26 cellular contexts compared by ENCODE assay signal in genomic region chr17:8438441-8438840, GRCh38. TPM values are rescaled to one million over a fixed set of nuclear protein-coding genes. Genes with fewer than 3 reads are reported as not detected.
DNase-seq lines count a peak whose midpoint lies in the region; TF ChIP-seq lines count a peak whose summit lies in the region.
"Had no signal": no experiment of that assay in that cellular context is flagged by ENCODE, and none has a peak within 500 bp of the region (broad histone marks: within the 10 kb centered on the region; RNA-seq: fewer than 3 reads in every experiment).

No MANE protein-coding gene starts in this region.

- no peak overlapping the region for H3K4me3 Mint-ChIP-seq in activated CD4-positive, alpha-beta memory T cell treated with anti-CD3 and anti-CD28 coated beads for 36 hours
- H3K4me3 Mint-ChIP-seq in immature natural killer cell = peak overlapping the region in 1 of 5 donors; percentile 60

- H3K27me3 Mint-ChIP-seq in activated CD4-positive, alpha-beta memory T cell treated with anti-CD3 and anti-CD28 coated beads for 36 hours = no peaks in the 10 kb centered on the region
- H3K27me3 Mint-ChIP-seq in immature natural killer cell (ENCODE audit: low read depth in 3 of 3) = peaks cover 2 to 17% (median 4%) of the 10 kb centered on the region in 3 donors
- H3K27me3 Mint-ChIP-seq: stimulated activated naive CD8-positive, alpha-beta T cell treated with anti-CD3 and anti-CD28 coated beads, Interleukin-15, Interleukin-2, amounts not matched to agents 100 ng/mL and 50 ng/mL, for 24 hours had no signal

- peaks cover 55% of the 10 kb centered on the region for H3K4me1 Mint-ChIP-seq in activated CD4-positive, alpha-beta memory T cell treated with anti-CD3 and anti-CD28 coated beads for 36 hours (ENCODE audit: low read depth)
- peaks cover 58 to 75% of the 10 kb centered on the region in 2 donors for H3K4me1 Mint-ChIP-seq in immature natural killer cell

- H3K27ac Mint-ChIP-seq in activated CD4-positive, alpha-beta memory T cell treated with anti-CD3 and anti-CD28 coated beads for 36 hours = no peak overlapping the region
- H3K27ac Mint-ChIP-seq in immature natural killer cell = peak overlapping the region; percentile 30 to 82 (median 50)
- H3K27ac Mint-ChIP-seq: activated T-helper 2 cell treated with anti-CD3 and anti-CD28 coated beads, Interferon-gamma antibody, Interleukin-2, Interleukin-4, amounts not matched to agents 10 μg/mL and 5 μg/mL and 100 μg/mL, durations not matched to agents 14 hours and 24 hours and 36 hours; mesothelial cell of epicardium; stimulated activated naive CD8-positive, alpha-beta T cell treated with anti-CD3 and anti-CD28 coated beads, Interleukin-15, Interleukin-2, amounts not matched to agents 100 ng/mL and 50 ng/mL, for 24 hours had no signal

- H3K4me2 ChIP-seq in BLaER1 = peak overlapping the region; percentile 84

- CTCF ChIA-PET in A673 (lab: Charles Lee) = interaction anchor here (0.7 kb wide), 1 partner anchor 28 kb away, joined by 4 read pairs; no protein-coding TSS in a partner anchor
- CTCF ChIA-PET in activated CD4-positive, alpha-beta memory T cell treated with anti-CD3 and anti-CD28 coated beads for 36 hours (lab: Charles Lee) = interaction anchor here (1.1 to 2.2 kb wide), 2 partner anchors 29 to 55 kb away, joined by 7 to 10 read pairs; no protein-coding TSS in a partner anchor

- H3K36me3 ChIP-seq in A673 (ENCODE audit: insufficient read depth, low read length, poor library complexity, severe bottlenecking) (peaks cover 7% of the 10 kb centered on the region), BLaER1 (peaks cover 45% of the 10 kb centered on the region)
- H3K36me3 ChIP-seq: colonic mucosa had no signal

- no peaks in the 10 kb centered on the region for H3K9me3 Mint-ChIP-seq in activated CD4-positive, alpha-beta memory T cell treated with anti-CD3 and anti-CD28 coated beads for 36 hours
- H3K9me3 Mint-ChIP-seq in immature natural killer cell = no peaks in the 10 kb centered on the region
- H3K9me3 Mint-ChIP-seq: activated T-helper 2 cell treated with anti-CD3 and anti-CD28 coated beads, Interferon-gamma antibody, Interleukin-2, Interleukin-4, amounts not matched to agents 10 μg/mL and 5 μg/mL and 100 μg/mL, durations not matched to agents 14 hours and 24 hours and 36 hours; mesothelial cell of epicardium; stimulated activated naive CD8-positive, alpha-beta T cell treated with anti-CD3 and anti-CD28 coated beads, Interleukin-15, Interleukin-2, amounts not matched to agents 100 ng/mL and 50 ng/mL, for 24 hours had no signal

- H3K27ac ChIP-seq in A673 (ENCODE audit: low read depth, low read length, poor library complexity, severe bottlenecking) (peak overlapping the region; percentile 12), BLaER1 (no peak overlapping the region)
- H3K27ac ChIP-seq: colonic mucosa had no signal

- POLR2A ChIA-PET in A673 (lab: Charles Lee; ENCODE audit: low non-redundant PET) = no interaction called here
- POLR2A ChIA-PET in activated CD4-positive, alpha-beta memory T cell treated with anti-CD3 and anti-CD28 coated beads for 36 hours (lab: Charles Lee) = no interaction called here

- intact Hi-C loops in A673 (cut with micrococcal nuclease; ENCODE audit: unreplicated experiment) = loop anchor here (5.0 kb wide), 1 partner anchor 56 kb away; the partner anchor contains the start of gene RPL26
- intact Hi-C loops in activated CD4-positive, alpha-beta memory T cell treated with anti-CD3 and anti-CD28 coated beads for 36 hours (cut with micrococcal nuclease) = loop anchor here (5.0 to 10.0 kb wide), 5 partner anchors 191 to 754 kb away; partner anchors contain the start of genes CTC1, PFAS, TP53 and WRAP53

- no peak for TF ChIP-seq CTCF in A673 (conservative IDR thresholded peaks at IDR 0.05; ENCODE audit: low read depth, low read length)

- H3K9me3 ChIP-seq in A673 (ENCODE audit: low read depth, low read length, poor library complexity, severe bottlenecking) = no peaks in the 10 kb centered on the region
- H3K9me3 ChIP-seq in BLaER1 = no peaks in the 10 kb centered on the region
- H3K9me3 ChIP-seq: colonic mucosa, esophagus muscularis mucosa had no signal

- H3K4me1 ChIP-seq in A673 (ENCODE audit: insufficient read depth, low read length, poor library complexity, severe bottlenecking) (peaks cover 19% of the 10 kb centered on the region), BLaER1 (peaks cover 38% of the 10 kb centered on the region)
- H3K4me1 ChIP-seq: colonic mucosa had no signal

- H3K4me3 ChIP-seq in A673 (ENCODE audit: low read depth, low read length, poor library complexity, severe bottlenecking) = no peak overlapping the region
- no peak overlapping the region for H3K4me3 ChIP-seq in BLaER1
- H3K4me3 ChIP-seq: colonic mucosa had no signal

- H3K36me3 Mint-ChIP-seq in activated CD4-positive, alpha-beta memory T cell treated with anti-CD3 and anti-CD28 coated beads for 36 hours = peaks cover 12% of the 10 kb centered on the region
- peaks cover 0 to 6% (median 0%) of the 10 kb centered on the region in 3 donors for H3K36me3 Mint-ChIP-seq in immature natural killer cell

- H3K27me3 ChIP-seq in A673 (replicated peaks; ENCODE audit: insufficient read depth, low read depth, low read length, poor library complexity) = no peaks in the 10 kb centered on the region
- no peaks in the 10 kb centered on the region for H3K27me3 ChIP-seq in BLaER1
- H3K27me3 ChIP-seq: colonic mucosa, esophagus muscularis mucosa had no signal

- no TSS peak for BruUV-seq in A673 (replicated peaks; lab: Mats Ljungman, UMichigan)

- H4K20me1 ChIP-seq in BLaER1 = peaks cover 77% of the 10 kb centered on the region

- H3K9ac ChIP-seq in BLaER1 = 0 out of 2 replicates have a peak overlapping the region, but pooled peaks have one; percentile 20

- DNase-seq in A673 (ENCODE audit: low spot score) (no peak), immature natural killer cell (peak in 1 of 3 donors; percentile 20), iPS-NIHi7 (ENCODE audit: extremely low spot score) (no peak), NCI-H2196 (lab: John Stamatoyannopoulos, UW; ENCODE audit: unreplicated experiment) (no peak)
- DNase-seq in activated CD4-positive, alpha-beta memory T cell treated with anti-CD3 and anti-CD28 coated beads for 36 hours = peak; percentile 11
- no peak for DNase-seq in stimulated activated naive CD4-positive, alpha-beta T cell (lab: John Stamatoyannopoulos, UW)
- DNase-seq: colonic mucosa; foreskin melanocyte; KBM-7; left ventricle myocardium superior; MM.1S; NCI-H1417 treated with DMSO at 0.1 percent for 48 hours; NCI-H2081 treated with DMSO at 0.1 percent for 48 hours; NCI-H446; right cardiac atrium; stimulated activated CD4-positive, alpha-beta T cell treated with anti-CD3 and anti-CD28 coated beads, Interleukin-12 subunit alpha, Interleukin-12 subunit beta, amount 100 ng/mL, for 4 hours; stimulated activated CD4-positive, alpha-beta T cell treated with anti-CD3 and anti-CD28 coated beads, Interleukin-4, amount 100 ng/mL, for 4 hours; T1000 had no signal

RNA-seq across cellular contexts. Expression of gene NDEL1, which starts 2.8 kb away (rescaled TPM):
- 71.1 and 76.5 TPM in 2 replicates for total RNA-seq in A673 (2021)
- total RNA-seq in activated CD4-positive, alpha-beta memory T cell treated with anti-CD3 and anti-CD28 coated beads for 36 hours = 10 to 100 TPM; 58.0 to 62.8 TPM
- polyA plus RNA-seq in immature natural killer cell = 10 to 100 TPM; 37.2 to 75.0 (median 54.4) TPM

RNA-seq across cellular contexts. Expression of gene RNF222, which starts 40.8 kb away (rescaled TPM):
- total RNA-seq in A673 (2021) = not detected in 2 replicates
- total RNA-seq in activated CD4-positive, alpha-beta memory T cell treated with anti-CD3 and anti-CD28 coated beads for 36 hours = not detected
- polyA plus RNA-seq in immature natural killer cell = under 1 TPM in 1 of 3 donors, not detected in 2; 0.13 TPM
- total RNA-seq: activated CD8-positive, alpha-beta memory T cell treated with anti-CD3 and anti-CD28 coated beads for 36 hours; activated T-helper 2 cell treated with anti-CD3 and anti-CD28 coated beads, Interferon-gamma antibody, Interleukin-2, Interleukin-4, amounts not matched to agents 10 μg/mL and 5 μg/mL and 100 μg/mL, durations not matched to agents 14 hours and 24 hours and 36 hours; colonic mucosa; left ventricle myocardium superior; mesothelial cell of epicardium; right cardiac atrium; Right ventricle myocardium inferior had no signal
- polyA plus RNA-seq: neural cell, right cardiac atrium had no signal

RNA-seq across cellular contexts. Expression of gene RPL26, which starts 55.4 kb away (rescaled TPM):
- 1,604 and 1,668 TPM in 2 replicates for total RNA-seq in A673 (2021)
- 1,000 to 10,000 TPM; 2,959 to 2,997 TPM for total RNA-seq in activated CD4-positive, alpha-beta memory T cell treated with anti-CD3 and anti-CD28 coated beads for 36 hours
- 1,000 to 10,000 TPM in 1 of 3 donors, 100 to 1,000 TPM in 2; 683 to 1,109 (median 864) TPM for polyA plus RNA-seq in immature natural killer cell
